In the genomic region with DNA sequence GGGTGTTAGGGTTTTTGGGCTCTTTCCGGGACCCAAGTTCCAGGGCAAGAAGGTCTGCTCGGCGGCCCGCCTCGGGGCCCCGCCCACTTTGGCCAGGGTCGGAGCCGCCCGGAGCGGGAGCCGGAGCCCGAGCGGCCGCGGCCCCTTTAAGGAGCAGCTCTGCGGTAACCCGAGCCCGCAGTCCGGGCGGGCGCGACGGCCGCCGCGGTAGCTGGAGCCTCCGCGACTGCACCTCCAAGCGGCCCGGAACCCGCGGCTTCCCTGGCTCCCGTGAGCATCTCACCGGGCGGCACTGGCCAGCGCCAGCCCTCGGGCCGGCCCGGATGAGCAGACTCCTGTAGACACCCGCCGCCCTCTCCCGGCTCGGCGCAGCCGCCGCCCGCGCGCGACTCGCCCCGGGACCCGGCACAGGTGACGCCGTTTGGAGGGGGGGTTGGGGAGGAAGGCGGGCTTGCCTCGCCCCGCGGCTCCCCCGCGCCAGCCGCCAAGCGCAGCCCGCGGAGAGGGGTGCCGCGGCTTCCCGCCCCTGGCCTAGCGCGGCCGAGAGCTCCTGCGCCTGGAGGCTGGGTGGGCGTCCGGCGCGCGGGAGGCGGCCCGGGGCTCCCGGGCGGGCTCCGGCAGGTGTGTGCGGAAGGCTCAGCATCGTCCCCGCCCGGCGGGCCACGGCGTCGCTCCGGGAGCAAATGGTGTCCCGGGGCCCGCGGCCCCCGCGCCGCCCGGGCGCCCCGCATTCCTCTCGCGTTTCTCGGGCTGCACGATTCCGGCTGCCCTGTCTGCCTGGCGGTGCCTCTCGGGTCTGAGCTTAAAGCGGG, we compare ENCODE assay signal across 8 cellular contexts. TPM values are rescaled to one million over a fixed set of nuclear protein-coding genes. Genes with fewer than 3 reads are reported as not detected.
A peak's percentile ranks its signal among the peaks of the same experiment; 100 is the strongest.
DNase-seq lines count a peak whose midpoint lies in the region; ATAC-seq and TF ChIP-seq lines count a peak whose summit lies in the region.

A gene with protein sequence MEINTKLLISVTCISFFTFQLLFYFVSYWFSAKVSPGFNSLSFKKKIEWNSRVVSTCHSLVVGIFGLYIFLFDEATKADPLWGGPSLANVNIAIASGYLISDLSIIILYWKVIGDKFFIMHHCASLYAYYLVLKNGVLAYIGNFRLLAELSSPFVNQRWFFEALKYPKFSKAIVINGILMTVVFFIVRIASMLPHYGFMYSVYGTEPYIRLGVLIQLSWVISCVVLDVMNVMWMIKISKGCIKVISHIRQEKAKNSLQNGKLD (plus strand): TSS at position 149 of the 812 bp plus-strand sequence. CDS start 26,547 bp downstream, outside the sequence.

- H3K27me3 ChIP-seq in subcutaneous abdominal adipose tissue (ENCODE audit: control insufficient read depth in 5 of 5, insufficient read depth in 4 of 5, low read length in 5 of 5): no peaks in the 10 kb centered on the region

- no peaks in the 10 kb centered on the region for H3K9me3 Mint-ChIP-seq in activated CD8-positive, alpha-beta memory T cell treated with anti-CD3 and anti-CD28 coated beads, Interleukin-2, amount 10 ng/mL, durations not matched to agents 7 days and 5 days (ENCODE audit: low read depth)

- peak within 1 kb of the TSS; percentile 38 to 86 (median 73) for H3K9ac ChIP-seq in subcutaneous abdominal adipose tissue (ENCODE audit: low read length in 5 of 5)

- H3K27ac ChIP-seq in subcutaneous abdominal adipose tissue (ENCODE audit: low read depth, low read length): peak within 1 kb of the TSS; percentile 76

- intact Hi-C loops in mucosa of descending colon (cut with DNase I, micrococcal nuclease): no loop called here

- H3K27ac Mint-ChIP-seq in activated CD8-positive, alpha-beta memory T cell treated with anti-CD3 and anti-CD28 coated beads, Interleukin-2, amount 10 ng/mL, durations not matched to agents 7 days and 5 days: peak within 1 kb of the TSS; percentile 29

- H3K4me3 Mint-ChIP-seq in activated CD8-positive, alpha-beta memory T cell treated with anti-CD3 and anti-CD28 coated beads, Interleukin-2, amount 10 ng/mL, durations not matched to agents 7 days and 5 days: peak within 1 kb of the TSS; percentile 70

- H3K36me3 ChIP-seq in mucosa of descending colon (ENCODE audit: low read depth): no peaks in the 10 kb centered on the region
- no peaks in the 10 kb centered on the region for H3K36me3 ChIP-seq in subcutaneous abdominal adipose tissue (ENCODE audit: control insufficient read depth in 5 of 5, insufficient read depth in 5 of 5, low read length in 5 of 5)

- H3K4me3 ChIP-seq in epithelial cell of esophagus (ENCODE audit: low read length) (peak within 1 kb of the TSS; percentile 45), mucosa of descending colon (peak within 1 kb of the TSS; percentile 67), subcutaneous abdominal adipose tissue (ENCODE audit: low read depth in 1 of 5, low read length in 5 of 5) (peak within 1 kb of the TSS; percentile 81 to 89 (median 85))

- peaks cover 10% of the 10 kb centered on the region for H3K4me1 Mint-ChIP-seq in activated CD8-positive, alpha-beta memory T cell treated with anti-CD3 and anti-CD28 coated beads, Interleukin-2, amount 10 ng/mL, durations not matched to agents 7 days and 5 days

- peaks cover 60% of the 10 kb centered on the region for H3K27me3 Mint-ChIP-seq in activated CD8-positive, alpha-beta memory T cell treated with anti-CD3 and anti-CD28 coated beads, Interleukin-2, amount 10 ng/mL, durations not matched to agents 7 days and 5 days

- TF ChIP-seq CTCF in epithelial cell of esophagus (IDR thresholded peaks at IDR 0.05; ENCODE audit: insufficient read depth, low read depth, low read length, missing control alignments): no peak
- no peak for TF ChIP-seq CTCF in mucosa of descending colon (IDR thresholded peaks at IDR 0.05)

- peak; percentile 42 for ATAC-seq in HG02981 (IDR thresholded peaks at IDR 0.05; ENCODE audit: unreplicated experiment)
- ATAC-seq in activated CD8-positive, alpha-beta memory T cell treated with anti-CD3 and anti-CD28 coated beads, Interleukin-2, amount 10 ng/mL, durations not matched to agents 7 days and 5 days: peak; percentile 69
- peak; percentile 90 for ATAC-seq in mucosa of descending colon

- peaks cover 1% of the 10 kb centered on the region for H3K36me3 Mint-ChIP-seq in activated CD8-positive, alpha-beta memory T cell treated with anti-CD3 and anti-CD28 coated beads, Interleukin-2, amount 10 ng/mL, durations not matched to agents 7 days and 5 days

- H3K4me1 ChIP-seq in mucosa of descending colon (ENCODE audit: low read depth) (peaks cover 8% of the 10 kb centered on the region), subcutaneous abdominal adipose tissue (ENCODE audit: control insufficient read depth in 5 of 5, insufficient read depth in 5 of 5, low read length in 5 of 5) (peaks cover 0 to 26% (median 17%) of the 10 kb centered on the region in 5 donors)

- CTCF ChIA-PET in activated CD8-positive, alpha-beta memory T cell treated with anti-CD3 and anti-CD28 coated beads, Interleukin-2, amount 10 ng/mL, durations not matched to agents 7 days and 5 days (lab: Charles Lee): no interaction called here

- H3K9me3 ChIP-seq in mucosa of descending colon: no peaks in the 10 kb centered on the region
- no peaks in the 10 kb centered on the region for H3K9me3 ChIP-seq in subcutaneous abdominal adipose tissue (ENCODE audit: control insufficient read depth in 5 of 5, low read length in 5 of 5)

- DNase-seq in NCI-H2081 (lab: John Stamatoyannopoulos, UW) (peak; percentile 32 to 44), NCI-H2081 treated with DMSO at 0.1 percent for 48 hours (lab: John Stamatoyannopoulos, UW) (no peak), NCI-H446 treated with DMSO at 0.1 percent for 48 hours (lab: John Stamatoyannopoulos, UW) (peak; percentile 36), epithelial cell of esophagus (ENCODE audit: low read depth) (peak; percentile 41), mucosa of descending colon (peak; percentile 73 to 82 (median 76))
- no peak for DNase-seq in activated CD8-positive, alpha-beta memory T cell treated with anti-CD3 and anti-CD28 coated beads, Interleukin-2, amount 10 ng/mL, durations not matched to agents 7 days and 5 days

RNA-seq across cellular contexts. Expression of the gene that starts here (rescaled TPM):
- not detected for total RNA-seq in activated CD8-positive, alpha-beta memory T cell treated with anti-CD3 and anti-CD28 coated beads, Interleukin-2, amount 10 ng/mL, durations not matched to agents 7 days and 5 days
- 10 to 100 TPM; 53.4 to 77.3 (median 55.1) TPM for total RNA-seq in mucosa of descending colon

Comparison
In these comparisons a context has a peak if more than half of its experiments do, and no peak if none do; other contexts are left out.
1. RNA of the gene that starts here (total RNA-seq): 53.4 to 77.3 TPM in mucosa of descending colon; not detected in activated CD8-positive, alpha-beta memory T cell treated with anti-CD3 and anti-CD28 coated beads, Interleukin-2, amount 10 ng/mL, durations not matched to agents 7 days and 5 days; every median in the first group is over 10 times any median in the second.
2. DNase-seq: peak in NCI-H2081 (2 of 2), NCI-H446 treated with DMSO at 0.1 percent for 48 hours (single experiment), epithelial cell of esophagus (single experiment) and mucosa of descending colon (3 of 3); none in NCI-H2081 treated with DMSO at 0.1 percent for 48 hours (single experiment) and activated CD8-positive, alpha-beta memory T cell treated with anti-CD3 and anti-CD28 coated beads, Interleukin-2, amount 10 ng/mL, durations not matched to agents 7 days and 5 days (single experiment).
3. Peak in ATAC-seq in activated CD8-positive, alpha-beta memory T cell treated with anti-CD3 and anti-CD28 coated beads, Interleukin-2, amount 10 ng/mL, durations not matched to agents 7 days and 5 days; RNA of the gene not detected or under 1 TPM.
4. Peak in every context shown above with its lines, with median percentiles within 50 percentile points of each other: ATAC-seq and H3K4me3 ChIP-seq.